Comparison of ENCODE assay signal across 13 cellular contexts in genomic region chr11:31828217-31828616, GRCh38. TPM values are rescaled to one million over a fixed set of nuclear protein-coding genes. Genes with fewer than 3 reads are reported as not detected.
DNase-seq lines count a peak whose midpoint lies in the region; ATAC-seq, FAIRE-seq and TF ChIP-seq lines count a peak whose summit lies in the region.
"Had no signal": no experiment of that assay in that cellular context is flagged by ENCODE, and none has a peak within 500 bp of the region (broad histone marks: within the 10 kb centered on the region; RNA-seq: fewer than 3 reads in every experiment).

No MANE protein-coding gene starts in this region.

- H3F3A ChIP-seq in neural progenitor cell (ENCODE audit: low read depth): peaks cover 46% of the 10 kb centered on the region

- H4K20me1 ChIP-seq in HepG2 (ENCODE audit: insufficient read depth, low read length) (no peaks in the 10 kb centered on the region; the same call in 1 of the 2 replicates), neural progenitor cell (ENCODE audit: low read depth) (peaks cover 9% of the 10 kb centered on the region)

- intact Hi-C loops in HepG2 (cut with micrococcal nuclease; ENCODE audit: unreplicated experiment) (loop anchor here (5.0 kb wide), 1 partner anchor 186 kb away; no protein-coding TSS in a partner anchor), right lobe of liver (cut with DNase I) (no loop called here), stomach (cut with DNase I; ENCODE audit: low total_unique reads) (no loop called here)

- FAIRE-seq in HepG2 (lab: Jason Lieb, UNC): no peak
- FAIRE-seq: H54 had no signal

- no peak overlapping the region for H3K27ac Mint-ChIP-seq in neural progenitor cell
- H3K27ac Mint-ChIP-seq: CD4-positive, alpha-beta T cell had no signal

- H3K9ac ChIP-seq in HepG2 (ENCODE audit: insufficient read depth, low read depth, low read length) (no peak overlapping the region), endocrine pancreas (ENCODE audit: control insufficient read depth, insufficient read depth, low read length) (no peak overlapping the region), neural progenitor cell (no peak overlapping the region)
- H3K9ac ChIP-seq: BLaER1 treated with 17β-estradiol and CSF1 and Interleukin-3, amounts not matched to agents 10 nM and 100 nM had no signal

- no peaks in the 10 kb centered on the region for H3K36me3 Mint-ChIP-seq in neural progenitor cell

- no peak for ATAC-seq in HepG2
- ATAC-seq in right lobe of liver: no peak

- DNase-seq in HepG2 (ENCODE audit: low spot score) (no peak), right lobe of liver (no peak), neural progenitor cell (ENCODE audit: low spot score) (no peak), H7 (no peak), stomach (no peak), AG08396 (ENCODE audit: low spot score) (no peak)
- DNase-seq: Calu3; CD4-positive, alpha-beta T cell; DMS 273 treated with DMSO at 0.1 percent for 48 hours had no signal

- H3K27ac ChIP-seq in HepG2 (ENCODE audit: extremely low read length, insufficient read depth, low read length): no peak overlapping the region
- H3K27ac ChIP-seq in right lobe of liver: no peak overlapping the region
- H3K27ac ChIP-seq in neural progenitor cell: no peak overlapping the region
- H3K27ac ChIP-seq in stomach: no peak overlapping the region
- H3K27ac ChIP-seq: BLaER1 treated with 17β-estradiol and CSF1 and Interleukin-3, amounts not matched to agents 10 nM and 100 nM had no signal

- TF ChIP-seq EP300 in HepG2 (IDR thresholded peaks at IDR 0.05; ENCODE audit: low read depth in 2 of 2, low read length in 2 of 2): no peak
- no peak for TF ChIP-seq EP300 in HepG2 (CRISPR knock-in tag; IDR thresholded peaks at IDR 0.05; ENCODE audit: borderline replicate concordance)
- TF ChIP-seq EP300 in stomach (IDR thresholded peaks at IDR 0.05): no peak

- H2AFZ ChIP-seq in HepG2 (ENCODE audit: low read length) (no peak overlapping the region), neural progenitor cell (replicated peaks) (no peak overlapping the region)

- 55% methylated on average over 7 of the region's 7 CpGs for WGBS in HepG2 (ENCODE audit: low lambda C conversion rate)
- 18% methylated on average over 7 of the region's 7 CpGs for WGBS in right lobe of liver (ENCODE audit: insufficient coverage, low coverage, low lambda C conversion rate, missing lambda C conversion rate)
- 20 to 32% (median 24%) methylated on average over 7 of the region's 7 CpGs for WGBS in stomach, 5 donors

- H3K4me1 Mint-ChIP-seq in neural progenitor cell: peaks cover 32% of the 10 kb centered on the region

- no peak for TF ChIP-seq RAD21 in HepG2 (CRISPR knock-in tag; IDR thresholded peaks at IDR 0.05)

- H3K9me3 ChIP-seq in HepG2 (ENCODE audit: low read length) (no peaks in the 10 kb centered on the region), right lobe of liver (no peaks in the 10 kb centered on the region), endocrine pancreas (ENCODE audit: control insufficient read depth, low read length) (no peaks in the 10 kb centered on the region), neural progenitor cell (ENCODE audit: low read depth) (no peaks in the 10 kb centered on the region), stomach (peaks cover 0 to 8% (median 0%) of the 10 kb centered on the region in 4 donors)

- H3K27me3 ChIP-seq in HepG2 (ENCODE audit: control insufficient read depth in 1 of 2, insufficient read depth in 2 of 2, low read length in 2 of 2): peaks cover 6 to 62% of the 10 kb centered on the region in 2 experiments
- H3K27me3 ChIP-seq in right lobe of liver: peaks cover 4 to 52% of the 10 kb centered on the region in 2 donors
- H3K27me3 ChIP-seq in endocrine pancreas (ENCODE audit: control insufficient read depth, insufficient read depth, low read length): no peaks in the 10 kb centered on the region
- peaks cover 85% of the 10 kb centered on the region for H3K27me3 ChIP-seq in neural progenitor cell
- H3K27me3 ChIP-seq in H7 (ENCODE audit: control insufficient read depth, insufficient read depth, low read length): peaks cover 49% of the 10 kb centered on the region
- H3K27me3 ChIP-seq in stomach: peaks cover 31 to 99% (median 80%) of the 10 kb centered on the region in 3 donors

- H3K4me3 ChIP-seq in HepG2 (replicated peaks in 1 of 3; ENCODE audit: insufficient read depth in 1 of 3, low read depth in 2 of 3, low read length in 3 of 3) (no peak overlapping the region), right lobe of liver (no peak overlapping the region), endocrine pancreas (ENCODE audit: control insufficient read depth, insufficient read depth, low read length) (peak overlapping the region; percentile 1), neural progenitor cell (no peak overlapping the region), H7 (ENCODE audit: insufficient read depth, low read depth, low read length) (no peak overlapping the region), stomach (no peak overlapping the region)
- H3K4me3 ChIP-seq: BLaER1 treated with 17β-estradiol and CSF1 and Interleukin-3, amounts not matched to agents 10 nM and 100 nM had no signal

- no TSS peak for BruUV-seq in HepG2 (replicated peaks; lab: Mats Ljungman, UMichigan)

- H3K4me2 ChIP-seq in HepG2 (ENCODE audit: low read depth, low read length): no peak overlapping the region
- H3K4me2 ChIP-seq in neural progenitor cell: no peak overlapping the region
- H3K4me2 ChIP-seq: BLaER1 treated with 17β-estradiol and CSF1 and Interleukin-3, amounts not matched to agents 10 nM and 100 nM had no signal

- in situ Hi-C loops in HepG2 (cut with HindIII; ENCODE audit: extremely low pct_ligation_motif_present, low pct_unique_long_range_greater_than_20kb): loop anchor here (10.0 kb wide), 1 partner anchor 343 kb away; no protein-coding TSS in a partner anchor

- CTCF ChIA-PET in HepG2 (lab: Yijun Ruan, JAX; ENCODE audit: low intra/inter-chr PET ratio, low total read pairs): no interaction called here

- H3K79me2 ChIP-seq in HepG2 (ENCODE audit: insufficient read depth, low read length) (no peaks in the 10 kb centered on the region), neural progenitor cell (ENCODE audit: low read depth) (no peaks in the 10 kb centered on the region)

- TF ChIP-seq POLR2A in HepG2 (IDR thresholded peaks at IDR 0.05; ENCODE audit: insufficient read depth in 1 of 2, low read depth in 2 of 2, low read length in 2 of 2) (no peak), right lobe of liver (IDR thresholded peaks at IDR 0.05) (no peak), stomach (IDR thresholded peaks at IDR 0.05) (no peak)

- peaks cover 4% of the 10 kb centered on the region for H3K9me3 Mint-ChIP-seq in neural progenitor cell
- H3K9me3 Mint-ChIP-seq: CD4-positive, alpha-beta T cell had no signal

- peaks cover 55% of the 10 kb centered on the region for H3K27me3 Mint-ChIP-seq in neural progenitor cell (ENCODE audit: insufficient read depth, low read depth)

- H3K4me1 ChIP-seq in HepG2 (ENCODE audit: insufficient read depth, low read length) (0 out of 2 replicates have a peak, but pooled peaks cover 8% of the 10 kb centered on the region), right lobe of liver (peaks cover 0 to 8% (median 0%) of the 10 kb centered on the region in 4 donors), endocrine pancreas (ENCODE audit: control insufficient read depth, insufficient read depth, low read length) (peaks cover 6% of the 10 kb centered on the region), neural progenitor cell (peaks cover 59% of the 10 kb centered on the region), stomach (peaks cover 4 to 33% (median 22%) of the 10 kb centered on the region in 4 donors)
- H3K4me1 ChIP-seq: BLaER1 treated with 17β-estradiol and CSF1 and Interleukin-3, amounts not matched to agents 10 nM and 100 nM had no signal

- POLR2A ChIA-PET in HepG2 (lab: Yijun Ruan, JAX): no interaction called here

- TF ChIP-seq CTCF in HepG2 (CRISPR knock-in tag; IDR thresholded peaks at IDR 0.05): no peak
- no peak for TF ChIP-seq CTCF in right lobe of liver (IDR thresholded peaks at IDR 0.05)
- no peak for TF ChIP-seq CTCF in neural progenitor cell (IDR thresholded peaks at IDR 0.05)
- no peak for TF ChIP-seq CTCF in stomach (IDR thresholded peaks at IDR 0.05)

- H3K36me3 ChIP-seq in HepG2 (replicated peaks in 1 of 2; ENCODE audit: control insufficient read depth in 1 of 2, insufficient read depth in 2 of 2, low read length in 2 of 2) (no peaks in the 10 kb centered on the region), right lobe of liver (no peaks in the 10 kb centered on the region), endocrine pancreas (ENCODE audit: control insufficient read depth, insufficient read depth, low read length) (no peaks in the 10 kb centered on the region), neural progenitor cell (no peaks in the 10 kb centered on the region), H7 (replicated peaks; ENCODE audit: control insufficient read depth, insufficient read depth, low read length) (no peaks in the 10 kb centered on the region), stomach (no peaks in the 10 kb centered on the region)
- H3K36me3 ChIP-seq: BLaER1 treated with 17β-estradiol and CSF1 and Interleukin-3, amounts not matched to agents 10 nM and 100 nM had no signal

- H3K4me3 Mint-ChIP-seq in neural progenitor cell: peak overlapping the region; percentile 83
- H3K4me3 Mint-ChIP-seq: CD4-positive, alpha-beta T cell had no signal

RNA-seq across cellular contexts. Expression of gene PAX6, which starts 17.1 kb away (rescaled TPM):
- total RNA-seq in HepG2 (2016; rRNA removed; fragmentation: Illumina TruSeq; extraction: Trizol): 0.15 TPM in 1 of 2 replicates, not detected in the other
- total RNA-seq in HepG2 (2016; cell fraction: cytosol; rRNA removed; fragmentation: Illumina TruSeq; extraction: Trizol; ENCODE audit: low read depth): 0.20 TPM in 1 of 2 replicates, not detected in the other
- 0.15 TPM in 1 of 2 replicates, not detected in the other for total RNA-seq in HepG2 (2016; cell fraction: insoluble cytoplasmic fraction; rRNA removed; fragmentation: Illumina TruSeq; extraction: Trizol)
- 0.19 and 0.21 TPM in 2 replicates for total RNA-seq in HepG2 (2016; cell fraction: membrane; rRNA removed; fragmentation: Illumina TruSeq; extraction: Trizol)
- 0.28 TPM in 1 of 2 replicates, not detected in the other for total RNA-seq in HepG2 (2016; cell fraction: nucleus; rRNA removed; fragmentation: Illumina TruSeq; extraction: Trizol)
- polyA plus RNA-seq in HepG2 (2011; rRNA removed): 0.67 and 1.1 TPM in 2 replicates
- 0.79 and 0.93 TPM in 2 replicates for polyA plus RNA-seq in HepG2 (2011; cell fraction: cytosol; rRNA removed)
- polyA plus RNA-seq in HepG2 (2011; cell fraction: nucleus; rRNA removed): 2.4 and 2.6 TPM in 2 replicates
- 0.09 and 0.31 TPM in 2 replicates for polyA plus RNA-seq in HepG2 (2012)
- 0.29 TPM in 1 of 2 replicates, not detected in the other for polyA plus RNA-seq in HepG2 (2016; cell fraction: cytosol; fragmentation: Illumina TruSeq; extraction: Trizol; ENCODE audit: low read depth)
- polyA plus RNA-seq in HepG2 (2016; cell fraction: insoluble cytoplasmic fraction; fragmentation: Illumina TruSeq; extraction: Trizol; ENCODE audit: low read depth): 0.34 TPM in 1 of 2 replicates, not detected in the other
- polyA plus RNA-seq in HepG2 (2016; cell fraction: membrane; fragmentation: Illumina TruSeq; extraction: Trizol; ENCODE audit: low read depth): 0.21 TPM in 1 of 2 replicates, not detected in the other
- 0.31 and 0.36 TPM in 2 replicates for polyA plus RNA-seq in HepG2 (2016; cell fraction: nucleus; fragmentation: Illumina TruSeq; extraction: Trizol; ENCODE audit: insufficient read depth, low read depth)
- polyA minus RNA-seq in HepG2 (2011; rRNA and poly(A)+ RNA removed; ENCODE audit: low replicate concordance): 2.3 and 18.4 TPM in 2 replicates
- polyA minus RNA-seq in HepG2 (2011; cell fraction: cytosol; rRNA and poly(A)+ RNA removed): 0.69 TPM in 1 of 2 replicates, not detected in the other
- polyA minus RNA-seq in HepG2 (2011; cell fraction: nucleus; rRNA and poly(A)+ RNA removed): 1.5 and 2.3 TPM in 2 replicates
- total RNA-seq in right lobe of liver: not detected
- total RNA-seq in neural progenitor cell (ENCODE audit: low replicate concordance): 190 and 215 TPM in 2 replicates
- total RNA-seq in H7 (2014; rRNA removed; shearing (Covaris generic)): 12.3 and 23.3 TPM in 2 replicates
- total RNA-seq in stomach: 10 to 100 TPM in 1 of 5 donors, 1 to 10 TPM in 1, under 1 TPM in 2, not detected in 1; 0.45 to 57.9 (median 4.8) TPM
- polyA plus RNA-seq in stomach: 1 to 10 TPM in 2 of 3 donors, under 1 TPM in 1; 0.03 to 5.3 (median 1.2) TPM
- total RNA-seq: CD4-positive, alpha-beta T cell; HT-29 had no signal
